ENCODE assay signal across 19 cellular contexts in genomic region chr1:200972985-200973742, GRCh38. TPM values are rescaled to one million over a fixed set of nuclear protein-coding genes. Genes with fewer than 3 reads are reported as not detected.
A peak's percentile ranks its signal among the peaks of the same experiment; 100 is the strongest.
DNase-seq lines count a peak whose midpoint lies in the region; ATAC-seq and TF ChIP-seq lines count a peak whose summit lies in the region.
"Had no signal": no experiment of that assay in that cellular context is flagged by ENCODE, and none has a peak within 500 bp of the region (broad histone marks: within the 10 kb centered on the region; RNA-seq: fewer than 3 reads in every experiment).

No MANE protein-coding gene starts in this region.

- H2BK120ac ChIP-seq in neuronal stem cell (ENCODE audit: low read depth, low read length) = no peak overlapping the region

- H3K36me3 Mint-ChIP-seq in natural killer cell = no peaks in the 10 kb centered on the region
- H3K36me3 Mint-ChIP-seq in natural killer cell treated with Interleukin-12 subunit alpha and Interleukin-12 subunit beta and Interleukin-15 and Interleukin-18, amount 100 ng/mL, for 72 hours = no peaks in the 10 kb centered on the region
- H3K36me3 Mint-ChIP-seq in activated T-helper 17 cell treated with anti-CD3 and anti-CD28 coated beads, Interleukin-2, amount 50 U/mL, for 72 hours (ENCODE audit: low read depth) = peaks cover 87% of the 10 kb centered on the region

- H4K20me1 ChIP-seq in SK-N-SH (ENCODE audit: insufficient read depth) = no peaks in the 10 kb centered on the region

- no peaks in the 10 kb centered on the region for H3K27me3 Mint-ChIP-seq in natural killer cell (ENCODE audit: low read depth in 2 of 2)
- H3K27me3 Mint-ChIP-seq in natural killer cell treated with Interleukin-12 subunit alpha and Interleukin-12 subunit beta and Interleukin-15 and Interleukin-18, amount 100 ng/mL, for 72 hours = no peaks in the 10 kb centered on the region
- no peaks in the 10 kb centered on the region for H3K27me3 Mint-ChIP-seq in activated T-helper 17 cell treated with anti-CD3 and anti-CD28 coated beads, Interleukin-2, amount 50 U/mL, for 72 hours

- peak overlapping the region; percentile 18 to 71 for H3K27ac Mint-ChIP-seq in natural killer cell
- peak overlapping the region in 1 of 2 donors; percentile 13 for H3K27ac Mint-ChIP-seq in natural killer cell treated with Interleukin-12 subunit alpha and Interleukin-12 subunit beta and Interleukin-15 and Interleukin-18, amount 100 ng/mL, for 72 hours
- H3K27ac Mint-ChIP-seq in activated T-helper 17 cell treated with anti-CD3 and anti-CD28 coated beads, Interleukin-2, amount 50 U/mL, for 72 hours = peak overlapping the region; percentile 51

- peak overlapping the region; percentile 57 for H3K18ac ChIP-seq in neuronal stem cell (ENCODE audit: low read length)

- no peaks in the 10 kb centered on the region for H3F3A ChIP-seq in SK-N-SH (replicated peaks; ENCODE audit: insufficient read depth)

- H3K9me3 Mint-ChIP-seq in natural killer cell = no peaks in the 10 kb centered on the region
- H3K9me3 Mint-ChIP-seq in natural killer cell treated with Interleukin-12 subunit alpha and Interleukin-12 subunit beta and Interleukin-15 and Interleukin-18, amount 100 ng/mL, for 72 hours = no peaks in the 10 kb centered on the region
- no peaks in the 10 kb centered on the region for H3K9me3 Mint-ChIP-seq in activated T-helper 17 cell treated with anti-CD3 and anti-CD28 coated beads, Interleukin-2, amount 50 U/mL, for 72 hours

- H3K79me2 ChIP-seq in SK-N-SH (ENCODE audit: insufficient read depth) = no peaks in the 10 kb centered on the region

- intact Hi-C loops in natural killer cell (cut with micrococcal nuclease) = loop anchor here (1.0 kb wide), 1 partner anchor 70 kb away; no protein-coding TSS in a partner anchor

- H3K4me2 ChIP-seq in neuronal stem cell (ENCODE audit: insufficient read depth, low read length, poor library complexity, severe bottlenecking) (no peak overlapping the region), SK-N-SH (no peak overlapping the region)

- H2BK5ac ChIP-seq in neuronal stem cell (ENCODE audit: low read length) = peak overlapping the region; percentile 39

- no peaks in the 10 kb centered on the region for H3K27me3 ChIP-seq in neuronal stem cell (ENCODE audit: control insufficient read depth in 3 of 3, insufficient read depth in 3 of 3, low read depth in 1 of 3, low read length in 3 of 3)
- no peaks in the 10 kb centered on the region for H3K27me3 ChIP-seq in SK-N-SH (ENCODE audit: insufficient read depth)
- H3K27me3 ChIP-seq: SJCRH30 had no signal

- no peak for TF ChIP-seq EP300 in SK-N-SH (IDR thresholded peaks at IDR 0.05; ENCODE audit: borderline replicate concordance in 1 of 2, low read depth in 1 of 2, low read length in 1 of 2)

- no peak for ATAC-seq in natural killer cell
- no peak for ATAC-seq in natural killer cell treated with Interleukin-12 subunit alpha and Interleukin-12 subunit beta and Interleukin-15 and Interleukin-18, amount 100 ng/mL, for 72 hours
- ATAC-seq in activated T-helper 17 cell treated with anti-CD3 and anti-CD28 coated beads, Interleukin-2, amount 50 U/mL, for 72 hours (replicated peaks) = no peak

- H3K4ac ChIP-seq in neuronal stem cell (ENCODE audit: low read length) = no peak overlapping the region

- peak overlapping the region; percentile 92 for H2BK15ac ChIP-seq in neuronal stem cell (ENCODE audit: low read length)

- H3K4me3 Mint-ChIP-seq in natural killer cell = no peak overlapping the region
- H3K4me3 Mint-ChIP-seq in natural killer cell treated with Interleukin-12 subunit alpha and Interleukin-12 subunit beta and Interleukin-15 and Interleukin-18, amount 100 ng/mL, for 72 hours = no peak overlapping the region
- no peak overlapping the region for H3K4me3 Mint-ChIP-seq in activated T-helper 17 cell treated with anti-CD3 and anti-CD28 coated beads, Interleukin-2, amount 50 U/mL, for 72 hours

- H3K9ac ChIP-seq in neuronal stem cell (ENCODE audit: low read depth, low read length, poor library complexity) (peak overlapping the region; percentile 60), SK-N-SH (no peak overlapping the region)

- peaks cover 14 to 35% of the 10 kb centered on the region in 2 donors for H3K4me1 Mint-ChIP-seq in natural killer cell
- H3K4me1 Mint-ChIP-seq in natural killer cell treated with Interleukin-12 subunit alpha and Interleukin-12 subunit beta and Interleukin-15 and Interleukin-18, amount 100 ng/mL, for 72 hours (ENCODE audit: low read depth in 2 of 2) = peaks cover 15 to 29% of the 10 kb centered on the region in 2 donors
- peaks cover 6% of the 10 kb centered on the region for H3K4me1 Mint-ChIP-seq in activated T-helper 17 cell treated with anti-CD3 and anti-CD28 coated beads, Interleukin-2, amount 50 U/mL, for 72 hours

- H4K91ac ChIP-seq in neuronal stem cell (ENCODE audit: low read depth, low read length, poor library complexity) = no peak overlapping the region

- CTCF ChIA-PET in SK-N-SH (lab: Yijun Ruan, JAX) = interaction anchor here (0.6 to 9.6 kb wide), 45 partner anchors 10 to 418 kb away, joined by 3 to 277 read pairs (median 10); partner anchors contain the start of genes CACNA1S, INAVA, KIF14 and KIF21B

- H3K23ac ChIP-seq in neuronal stem cell (ENCODE audit: low read depth, low read length, poor library complexity) = no peak overlapping the region

- H3K14ac ChIP-seq in neuronal stem cell (ENCODE audit: low read length) = peak overlapping the region; percentile 38

- H2AK5ac ChIP-seq in neuronal stem cell (ENCODE audit: low read depth, low read length) = peak overlapping the region; percentile 84

- peaks cover 0 to 6% of the 10 kb centered on the region in 2 donors for H3K4me1 ChIP-seq in neuronal stem cell (ENCODE audit: control insufficient read depth in 2 of 2, insufficient read depth in 1 of 2, low read depth in 1 of 2, low read length in 2 of 2)
- peaks cover 0 to 3% of the 10 kb centered on the region in 2 experiments; a peak in 1 of 4 replicates for H3K4me1 ChIP-seq in SK-N-SH (ENCODE audit: control insufficient read depth in 1 of 2, insufficient read depth in 2 of 2, low read depth in 1 of 2, low read length in 1 of 2)
- H3K4me1 ChIP-seq: HAP-1 had no signal

- TF ChIP-seq CTCF in natural killer cell (IDR thresholded peaks at IDR 0.05) (no peak), SK-N-SH (IDR thresholded peaks at IDR 0.05) (no peak)

- POLR2A ChIA-PET in SK-N-SH (lab: Yijun Ruan, JAX) = interaction anchor here (1.4 kb wide), 1 partner anchor 141 kb away, joined by 3 read pairs; no protein-coding TSS in a partner anchor

- H3K27ac ChIP-seq in neuronal stem cell (replicated peaks; ENCODE audit: low read length) (no peak overlapping the region), SK-N-SH (ENCODE audit: low read depth in 2 of 2, low read length in 1 of 2) (no peak overlapping the region)
- H3K27ac ChIP-seq: HL-60, SJCRH30 had no signal

- WGBS in neuronal stem cell (ENCODE audit: extremely low coverage in 2 of 2, insufficient read length in 2 of 2, insufficient replicate concordance in 1 of 2), 2 donors = no CpG with 5 or more reads among the region's 17 CpGs
- WGBS in SK-N-SH (ENCODE audit: low lambda C conversion rate) = 72% methylated on average over 2 of the region's 17 CpGs

- H3K79me1 ChIP-seq in neuronal stem cell (ENCODE audit: low read depth, low read length) = no peaks in the 10 kb centered on the region

- TF ChIP-seq RAD21 in SK-N-SH (IDR thresholded peaks at IDR 0.05; ENCODE audit: low read length) = no peak

- no peaks in the 10 kb centered on the region for H3K9me2 ChIP-seq in SK-N-SH

- no peak overlapping the region for H2BK12ac ChIP-seq in neuronal stem cell (ENCODE audit: low read length)

- H3K36me3 ChIP-seq in neuronal stem cell (replicated peaks in 1 of 2; ENCODE audit: control insufficient read depth in 2 of 2, insufficient read depth in 2 of 2, low read length in 2 of 2) (peaks cover 0 to 41% of the 10 kb centered on the region in 2 donors), SK-N-SH (replicated peaks in 1 of 2; ENCODE audit: control insufficient read depth in 1 of 2, insufficient read depth in 2 of 2, low read length in 1 of 2) (no peaks in the 10 kb centered on the region)
- H3K36me3 ChIP-seq: HAP-1, SJCRH30 had no signal

- DNase-seq in natural killer cell (no peak), neuronal stem cell (ENCODE audit: low spot score) (no peak), activated T-cell treated with anti-CD3 and anti-CD28 coated beads for 4 hours (no peak), SK-N-SH (no peak), AG08396 (ENCODE audit: low spot score) (no peak), NCI-H748 treated with DMSO at 0.1 percent for 48 hours (lab: John Stamatoyannopoulos, UW) (no peak)
- DNase-seq in natural killer cell treated with Interleukin-12 subunit alpha and Interleukin-12 subunit beta and Interleukin-15 and Interleukin-18, amount 100 ng/mL, for 72 hours (ENCODE audit: low spot score) = no peak
- DNase-seq: DND-41; KG1; NCI-H1092; NCI-H1436; NCI-H187 treated with DMSO at 0.1 percent for 48 hours; NCI-H2227 treated with DMSO at 0.1 percent for 48 hours; NCI-H510A; NK-92 treated with Interleukin-12 subunit alpha and Interleukin-12 subunit beta, amount 100 ng/mL, for 24 hours; SJCRH30 had no signal

- no peak overlapping the region for H4K8ac ChIP-seq in neuronal stem cell (ENCODE audit: low read depth, low read length)

- H3K4me3 ChIP-seq in neuronal stem cell (ENCODE audit: low read length in 2 of 2) (no peak overlapping the region), SK-N-SH (ENCODE audit: low read depth in 2 of 2, low read length in 1 of 2) (no peak overlapping the region)
- H3K4me3 ChIP-seq: HAP-1, SJCRH30 had no signal

- H2AFZ ChIP-seq in neuronal stem cell (ENCODE audit: low read length) (no peak overlapping the region), SK-N-SH (ENCODE audit: low read depth) (no peak overlapping the region)

- H3K9me3 ChIP-seq in neuronal stem cell (replicated peaks in 1 of 2; ENCODE audit: control insufficient read depth in 2 of 2, insufficient read depth in 1 of 2, low read depth in 1 of 2, low read length in 2 of 2) (no peaks in the 10 kb centered on the region), SK-N-SH (no peaks in the 10 kb centered on the region)
- H3K9me3 ChIP-seq: HAP-1, SJCRH30 had no signal

TF ChIP-seq in SK-N-SH, 30 proteins besides CTCF, POLR2A, EP300 and RAD21 (continues in another document):
- TF ChIP-seq MXI1 (IDR thresholded peaks at IDR 0.05; ENCODE audit: low read depth, low read length) = no peak
- no peak for TF ChIP-seq ELF1 (IDR thresholded peaks at IDR 0.05)

RNA-seq across cellular contexts. Expression of gene KIF21B, which starts 50.4 kb away (rescaled TPM):
- total RNA-seq in natural killer cell = 100 to 1,000 TPM; 102 to 129 (median 126) TPM
- 10 to 100 TPM; 71.1 to 93.3 TPM for total RNA-seq in natural killer cell treated with Interleukin-12 subunit alpha and Interleukin-12 subunit beta and Interleukin-15 and Interleukin-18, amount 100 ng/mL, for 72 hours
- 100 to 1,000 TPM in 1 of 2 donors, 10 to 100 TPM in 1; 64.2 to 102 TPM for total RNA-seq in activated T-helper 17 cell treated with anti-CD3 and anti-CD28 coated beads, Interleukin-2, amount 50 U/mL, for 72 hours
- 8.0 TPM for polyA plus RNA-seq in neuronal stem cell (2013, experiment 1 of 2)
- polyA plus RNA-seq in neuronal stem cell (2013, experiment 2 of 2) = 8.0 TPM
- 0.24 and 0.26 TPM in 2 replicates for polyA plus RNA-seq in SK-N-SH (2012; rRNA removed)
- 0.08 and 0.14 TPM in 2 replicates for polyA plus RNA-seq in SK-N-SH (2012; cell fraction: cytosol; rRNA removed)
- polyA plus RNA-seq in SK-N-SH (2012; cell fraction: nucleus; rRNA removed) = 0.50 and 0.63 TPM in 2 replicates
